ENCODE assay signal across 2 cellular contexts in the genomic region with DNA sequence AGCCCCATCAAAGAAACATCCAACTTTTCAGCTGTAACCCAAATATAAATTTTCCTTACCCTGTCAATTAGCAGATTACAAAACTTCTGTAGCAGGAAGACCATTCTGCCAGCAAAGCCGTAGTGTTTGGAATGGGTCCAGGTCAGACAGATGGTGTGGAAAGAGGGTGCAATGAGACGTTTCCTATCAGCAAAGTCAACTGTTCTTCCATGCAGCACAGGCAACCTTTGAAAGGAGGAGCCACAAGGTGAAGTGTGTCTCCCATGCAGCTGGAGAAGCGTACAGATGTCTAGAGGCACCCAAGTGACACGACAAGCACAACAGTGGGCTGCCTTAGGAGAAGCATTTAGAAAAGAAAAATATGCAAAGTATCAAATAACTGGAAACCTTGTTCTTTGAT.
TF ChIP-seq lines count a peak whose summit lies in the region.

No MANE protein-coding gene starts in this region.

TF ChIP-seq in SK-N-SH, 30 proteins besides CTCF, POLR2A, EP300 and RAD21 (continued from another document):
- TF ChIP-seq, protein P1, sequence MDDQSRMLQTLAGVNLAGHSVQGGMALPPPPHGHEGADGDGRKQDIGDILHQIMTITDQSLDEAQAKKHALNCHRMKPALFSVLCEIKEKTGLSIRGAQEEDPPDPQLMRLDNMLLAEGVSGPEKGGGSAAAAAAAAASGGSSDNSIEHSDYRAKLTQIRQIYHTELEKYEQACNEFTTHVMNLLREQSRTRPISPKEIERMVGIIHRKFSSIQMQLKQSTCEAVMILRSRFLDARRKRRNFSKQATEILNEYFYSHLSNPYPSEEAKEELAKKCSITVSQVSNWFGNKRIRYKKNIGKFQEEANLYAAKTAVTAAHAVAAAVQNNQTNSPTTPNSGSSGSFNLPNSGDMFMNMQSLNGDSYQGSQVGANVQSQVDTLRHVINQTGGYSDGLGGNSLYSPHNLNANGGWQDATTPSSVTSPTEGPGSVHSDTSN (IDR thresholded peaks at IDR 0.05): no peak
- TF ChIP-seq MXI1 (IDR thresholded peaks at IDR 0.05; ENCODE audit: low read depth, low read length): no peak
- no peak for TF ChIP-seq SMC3 (IDR thresholded peaks at IDR 0.05; ENCODE audit: low read depth, low read length)
- TF ChIP-seq FOXJ3 (CRISPR knock-in tag; IDR thresholded peaks at IDR 0.05): no peak
- TF ChIP-seq, protein P2, sequence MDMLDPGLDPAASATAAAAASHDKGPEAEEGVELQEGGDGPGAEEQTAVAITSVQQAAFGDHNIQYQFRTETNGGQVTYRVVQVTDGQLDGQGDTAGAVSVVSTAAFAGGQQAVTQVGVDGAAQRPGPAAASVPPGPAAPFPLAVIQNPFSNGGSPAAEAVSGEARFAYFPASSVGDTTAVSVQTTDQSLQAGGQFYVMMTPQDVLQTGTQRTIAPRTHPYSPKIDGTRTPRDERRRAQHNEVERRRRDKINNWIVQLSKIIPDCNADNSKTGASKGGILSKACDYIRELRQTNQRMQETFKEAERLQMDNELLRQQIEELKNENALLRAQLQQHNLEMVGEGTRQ (IDR thresholded peaks at IDR 0.05; ENCODE audit: borderline replicate concordance, low read depth, low read length): no peak

TF ChIP-seq in SK-N-SH treated with all-trans-retinoic acid at 6 μM for 48 hours, 23 proteins besides CTCF, POLR2A, EP300 and RAD21 (continued from another document):
- no peak for TF ChIP-seq PATZ1 (CRISPR knock-in tag; IDR thresholded peaks at IDR 0.05; ENCODE audit: borderline replicate concordance)
- no peak for TF ChIP-seq ZC3H10 (CRISPR knock-in tag; IDR thresholded peaks at IDR 0.05)
- TF ChIP-seq ZNF70 (CRISPR knock-in tag; IDR thresholded peaks at IDR 0.05): no peak
